In genomic region chr6:135106611-135107010, GRCh38 we compare ENCODE assay signal across 29 cellular contexts.
"Had no signal": no experiment of that assay in that cellular context is flagged by ENCODE, and none has a peak within 500 bp of the region (broad histone marks: within the 10 kb centered on the region; RNA-seq: fewer than 3 reads in every experiment).

No MANE protein-coding gene starts in this region.

- H3K36me3 ChIP-seq: left ventricle myocardium inferior, pancreas, prostate gland, stomach, tibial artery, upper lobe of right lung had no signal

- FAIRE-seq: islet of Langerhans, pancreas, urothelium cell line had no signal

- H3K27ac ChIP-seq: left ventricle myocardium inferior, pancreas, prostate gland, skin epidermis, stomach, testis, tibial artery, upper lobe of right lung had no signal

- H3K4me3 ChIP-seq: left ventricle myocardium inferior, lung, mucosa of descending colon, pancreas, prostate gland, skin epidermis, stomach, testis, tibial artery, upper lobe of right lung had no signal

- H3K9me3 ChIP-seq: left ventricle myocardium inferior, mucosa of descending colon, pancreas, prostate gland, stomach, testis, tibial artery, upper lobe of right lung had no signal

- H3K27me3 ChIP-seq: pancreas, stomach, testis, tibial artery, upper lobe of right lung had no signal

- DNase-seq: hypothalamus; immature natural killer cell; left ventricle myocardium inferior; mesendoderm; mucosa of descending colon; naive thymus-derived CD4-positive, alpha-beta T cell; nucleus accumbens; posterior cingulate gyrus; retina; right cardiac atrium; stimulated activated CD4-positive, alpha-beta T cell treated with anti-CD3 and anti-CD28 coated beads, Interleukin-12 subunit alpha, Interleukin-12 subunit beta, amount 100 ng/mL, for 4 hours; stimulated activated CD4-positive, alpha-beta T cell treated with anti-CD3 and anti-CD28 coated beads, Interleukin-15, amount 100 ng/mL, for 24 hours; stimulated activated CD4-positive, alpha-beta T cell treated with anti-CD3 and anti-CD28 coated beads, Interleukin-2, amount 100 ng/mL, for 24 hours; stimulated activated CD4-positive, alpha-beta T cell treated with anti-CD3 and anti-CD28 coated beads, Interleukin-4, amount 100 ng/mL, for 1 hour; stimulated activated naive B cell treated with anti-CD40 and anti-IgM and Interleukin-4, amounts not matched to agents 10 μg/mL and 1 μg/mL and 100 μg/mL, for 72 hours; stimulated activated naive CD8-positive, alpha-beta T cell treated with anti-CD3 and anti-CD28 coated beads, Interleukin-15, Interleukin-2, amounts not matched to agents 100 U/mL and 50 U/mL, for 24 hours; stomach; testis; tibial artery; trophoblast cell; upper lobe of right lung had no signal

- ATAC-seq: mucosa of descending colon; naive thymus-derived CD4-positive, alpha-beta T cell; natural killer cell treated with Interleukin-12 subunit alpha and Interleukin-12 subunit beta and Interleukin-15 and Interleukin-18, amount 100 ng/mL, for 72 hours; pancreas; right cardiac atrium; sciatic nerve; stimulated activated naive B cell treated with anti-CD40 and anti-IgM and Interleukin-4, amounts not matched to agents 10 μg/mL and 1 μg/mL and 100 μg/mL, for 72 hours; stimulated activated naive CD8-positive, alpha-beta T cell treated with anti-CD3 and anti-CD28 coated beads, Interleukin-15, Interleukin-2, amounts not matched to agents 100 U/mL and 50 U/mL, for 24 hours; upper lobe of right lung had no signal

- H3K4me1 ChIP-seq: left ventricle myocardium inferior, pancreas, prostate gland, stomach, testis, tibial artery, upper lobe of right lung had no signal
